ENCODE assay signal across 1 cellular context in the genomic region with DNA sequence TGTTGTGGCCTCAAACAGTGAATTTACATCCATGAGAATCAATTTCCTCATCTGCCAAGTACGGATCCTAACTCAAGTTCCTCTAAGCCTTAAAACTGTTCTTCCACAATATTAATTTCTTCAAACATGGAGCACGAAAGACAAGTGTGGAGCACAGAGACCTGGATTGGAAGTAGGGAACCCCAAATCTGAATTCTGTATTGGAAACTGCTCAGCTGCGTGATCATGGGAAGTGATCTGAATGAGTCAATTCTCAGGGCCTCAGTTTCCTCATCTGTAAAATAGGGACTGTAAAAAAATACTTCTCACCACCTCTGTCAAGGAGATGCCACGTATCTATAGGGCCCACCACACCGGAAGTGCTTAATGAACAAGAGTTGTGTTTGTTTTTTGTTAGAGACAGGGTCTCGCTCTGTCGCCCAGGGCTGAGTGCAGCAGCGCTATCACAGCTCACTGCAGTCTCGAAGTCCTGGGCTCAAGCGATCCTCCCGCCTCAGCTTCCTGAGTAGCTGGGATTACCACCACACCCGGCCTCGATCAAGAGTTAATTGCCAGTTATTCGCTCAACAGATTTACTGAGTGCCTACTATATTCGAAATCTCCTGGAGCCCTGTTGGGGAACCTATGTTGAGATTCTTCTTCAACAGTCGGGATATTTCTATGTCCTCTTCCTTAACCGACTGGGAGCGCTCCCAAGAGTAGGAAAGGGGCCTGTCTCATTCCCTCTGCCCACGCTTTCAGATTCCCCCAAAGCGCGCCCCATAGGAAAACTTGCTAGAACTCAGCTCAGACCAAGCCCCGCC.
TF ChIP-seq lines count a peak whose summit lies in the region.

No MANE protein-coding gene starts in this region.

TF ChIP-seq in endothelial cell of umbilical vein, 7 proteins besides CTCF, POLR2A, EP300 and RAD21:
- TF ChIP-seq MAX (IDR thresholded peaks at IDR 0.05; ENCODE audit: insufficient read depth, insufficient read length) (no peak), POLR2AphosphoS5 (IDR thresholded peaks at IDR 0.05; ENCODE audit: insufficient read depth, low read depth, low read length) (no peak), JUN (IDR thresholded peaks at IDR 0.05; ENCODE audit: borderline replicate concordance, insufficient read depth, insufficient read length, low read depth) (no peak), GATA2 (IDR thresholded peaks at IDR 0.05; ENCODE audit: insufficient read depth, insufficient read length, low read depth, low read length) (no peak), MYC (IDR thresholded peaks at IDR 0.05; ENCODE audit: low read depth, low read length) (no peak)
